ENCODE assay signal across 8 cellular contexts in the genomic region with DNA sequence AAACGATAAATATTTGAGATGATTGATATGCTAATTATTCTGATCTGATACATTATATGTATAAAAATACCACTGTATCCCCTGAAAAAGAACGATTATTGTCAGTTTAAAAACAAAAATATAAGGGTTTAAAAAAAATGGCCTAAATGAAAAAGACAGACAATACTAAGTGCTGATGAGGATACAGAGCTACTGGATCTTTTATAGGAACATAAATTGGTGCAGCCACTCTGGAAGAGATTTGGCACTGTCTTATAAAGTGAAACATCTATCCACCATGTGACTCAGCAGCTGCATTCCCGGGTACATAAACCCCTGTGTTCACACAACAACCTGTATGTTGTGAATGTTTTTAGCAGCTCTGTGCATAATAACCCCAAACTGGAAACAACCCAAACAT. TPM values are rescaled to one million over a fixed set of nuclear protein-coding genes. Genes with fewer than 3 reads are reported as not detected.
"Had no signal": no experiment of that assay in that cellular context is flagged by ENCODE, and none has a peak within 500 bp of the region (broad histone marks: within the 10 kb centered on the region; RNA-seq: fewer than 3 reads in every experiment).

No MANE protein-coding gene starts in this region.

- FAIRE-seq: HepG2, HTR-8/SVneo had no signal

- DNase-seq: IMR-90, KBM-7, KG1 had no signal

- H3K9ac ChIP-seq: KMS-11 had no signal

- H3K27ac ChIP-seq: HL-60, KMS-11 had no signal

- H3K4me2 ChIP-seq: KMS-11 had no signal

- ATAC-seq: HepG2 had no signal

RNA-seq across cellular contexts. Expression of gene KAZN, which starts 44.2 kb away (rescaled TPM):
- polyA plus RNA-seq: IgD-negative memory B cell had no signal
